In genomic region chr5:67268233-67269011, GRCh38 we compare ENCODE assay signal across 8 cellular contexts.
DNase-seq lines count a peak whose midpoint lies in the region; FAIRE-seq and TF ChIP-seq lines count a peak whose summit lies in the region.

No MANE protein-coding gene starts in this region.

- intact Hi-C loops in vagina (cut with DNase I): no loop called here

- H3K4me1 Mint-ChIP-seq in CD8-positive, alpha-beta memory T cell: no peaks in the 10 kb centered on the region

- H3K4me1 ChIP-seq in vagina: peaks cover 59% of the 10 kb centered on the region
- H3K4me1 ChIP-seq in CD8-positive, alpha-beta memory T cell (ENCODE audit: insufficient read depth, low read length): no peaks in the 10 kb centered on the region

- no peaks in the 10 kb centered on the region for H3K27me3 ChIP-seq in vagina
- H3K27me3 ChIP-seq in CD8-positive, alpha-beta memory T cell (ENCODE audit: insufficient read depth, low read length, poor library complexity, severe bottlenecking): no peaks in the 10 kb centered on the region

- POLR2A ChIA-PET in CD8-positive, alpha-beta memory T cell (lab: Charles Lee): no interaction called here

- FAIRE-seq in endometrium (lab: Jason Lieb, UNC): peak; percentile 97

- CTCF ChIA-PET in CD8-positive, alpha-beta memory T cell (lab: Charles Lee): no interaction called here

- peaks cover 0 to 3% (median 1%) of the 10 kb centered on the region in 3 donors for H3K36me3 Mint-ChIP-seq in CD8-positive, alpha-beta memory T cell

- no peak overlapping the region for H3K4me3 Mint-ChIP-seq in CD8-positive, alpha-beta memory T cell

- no peaks in the 10 kb centered on the region for H3K36me3 ChIP-seq in vagina
- H3K36me3 ChIP-seq in CD8-positive, alpha-beta memory T cell (ENCODE audit: insufficient read depth, low read length): no peaks in the 10 kb centered on the region

- H3K4me3 ChIP-seq in AG09309 (ENCODE audit: control insufficient read depth, low read depth, low read length) (peak overlapping the region; percentile 16), vagina (no peak overlapping the region)
- H3K4me3 ChIP-seq in CD8-positive, alpha-beta memory T cell (ENCODE audit: low read length): no peak overlapping the region

- H3K9me3 ChIP-seq in vagina: no peaks in the 10 kb centered on the region
- no peaks in the 10 kb centered on the region for H3K9me3 ChIP-seq in CD8-positive, alpha-beta memory T cell (ENCODE audit: low read length)

- H3K27me3 Mint-ChIP-seq in CD8-positive, alpha-beta memory T cell: no peaks in the 10 kb centered on the region

- peak overlapping the region; percentile 88 for H3K27ac ChIP-seq in vagina
- no peak overlapping the region for H3K27ac ChIP-seq in CD8-positive, alpha-beta memory T cell (ENCODE audit: low read depth, low read length)

- no peak for TF ChIP-seq POLR2A in vagina (IDR thresholded peaks at IDR 0.05)

- no peak overlapping the region for H3K27ac Mint-ChIP-seq in CD8-positive, alpha-beta memory T cell

- DNase-seq in AG09309 (ENCODE audit: low read depth) (peak; percentile 88), NCI-H2171 (lab: John Stamatoyannopoulos, UW) (peak; percentile 28), middle frontal gyrus (ENCODE audit: extremely low spot score, low spot score) (peak; percentile 78), vagina (ENCODE audit: extremely low spot score in 2 of 2) (peak in 1 of 2 donors; percentile 96), SHP77 treated with DMSO at 0.1 percent for 48 hours (lab: John Stamatoyannopoulos, UW) (no peak), activated gamma-delta T cell treated with Interleukin-2 at 50 U/mL for 16 hours (no peak)
- no peak for DNase-seq in CD8-positive, alpha-beta memory T cell

- TF ChIP-seq CTCF in AG09309 (IDR thresholded peaks at IDR 0.05; ENCODE audit: control insufficient read depth, insufficient read depth, low read depth, low read length, missing control alignments) (no peak), vagina (IDR thresholded peaks at IDR 0.05) (no peak)

- peaks cover 0 to 6% (median 0%) of the 10 kb centered on the region in 5 donors for H3K9me3 Mint-ChIP-seq in CD8-positive, alpha-beta memory T cell

Comparison
In these comparisons a context has a peak if more than half of its experiments do, and no peak if none do; other contexts are left out.
1. DNase-seq: peak in AG09309 (single experiment), NCI-H2171 (single experiment) and middle frontal gyrus (single experiment); none in SHP77 treated with DMSO at 0.1 percent for 48 hours (single experiment), CD8-positive, alpha-beta memory T cell (0 of 5) and activated gamma-delta T cell treated with Interleukin-2 at 50 U/mL for 16 hours (single experiment).